Comparison of ENCODE assay signal across 20 cellular contexts in genomic region chr2:142672698-142673097, GRCh38.
DNase-seq lines count a peak whose midpoint lies in the region; ATAC-seq, FAIRE-seq and TF ChIP-seq lines count a peak whose summit lies in the region.
"Had no signal": no experiment of that assay in that cellular context is flagged by ENCODE, and none has a peak within 500 bp of the region (broad histone marks: within the 10 kb centered on the region; RNA-seq: fewer than 3 reads in every experiment).

No MANE protein-coding gene starts in this region.

- ATAC-seq in HepG2 (no peak), right lobe of liver (no peak), pancreas (no peak), aorta (ENCODE audit: low FRiP score) (no peak), HG03432 (IDR thresholded peaks at IDR 0.05; ENCODE audit: unreplicated experiment) (no peak)
- ATAC-seq: GM23338, HCT116 had no signal

- H2AK5ac ChIP-seq in mesendoderm (ENCODE audit: low read length): no peak overlapping the region

- H3K4ac ChIP-seq in mesendoderm (ENCODE audit: low read depth, low read length): no peak overlapping the region

- CTCF ChIA-PET in HepG2 (lab: Yijun Ruan, JAX; ENCODE audit: low intra/inter-chr PET ratio, low total read pairs): no interaction called here

- H3K9ac ChIP-seq in HepG2 (ENCODE audit: insufficient read depth, low read depth, low read length) (no peak overlapping the region), mesendoderm (ENCODE audit: low read length) (no peak overlapping the region)
- H3K9ac ChIP-seq: KMS-11 had no signal

- H3K18ac ChIP-seq in mesendoderm (ENCODE audit: low read length): no peak overlapping the region

- 11% methylated on average over 6 of the region's 6 CpGs for WGBS in HepG2 (ENCODE audit: low lambda C conversion rate)
- 74% methylated on average over 5 of the region's 6 CpGs for WGBS in right lobe of liver (ENCODE audit: insufficient coverage, low coverage, low lambda C conversion rate, missing lambda C conversion rate)
- 100% methylated on average over 1 of the region's 6 CpGs for WGBS in mesendoderm (ENCODE audit: extremely low coverage, insufficient coverage, low lambda C conversion rate)
- 68 to 78% methylated on average over 6 of the region's 6 CpGs for WGBS in pancreas, 2 donors
- WGBS in aorta, 2 donors: 76 to 77% methylated on average over 6 of the region's 6 CpGs

- no peak overlapping the region for H3K27ac ChIP-seq in HepG2 (ENCODE audit: extremely low read length, insufficient read depth, low read length)
- no peak overlapping the region for H3K27ac ChIP-seq in right lobe of liver
- H3K27ac ChIP-seq in mesendoderm (ENCODE audit: low read depth, low read length): no peak overlapping the region
- no peak overlapping the region for H3K27ac ChIP-seq in pancreas
- H3K27ac ChIP-seq in aorta (ENCODE audit: low read depth in 1 of 2, low read length in 2 of 2): no peak overlapping the region
- H3K27ac ChIP-seq: 22Rv1, HL-60, KMS-11 had no signal

- H3K27me3 ChIP-seq in HepG2 (ENCODE audit: control insufficient read depth in 1 of 2, insufficient read depth in 2 of 2, low read length in 2 of 2) (no peaks in the 10 kb centered on the region), right lobe of liver (no peaks in the 10 kb centered on the region), mesendoderm (ENCODE audit: insufficient read depth, low read length, poor library complexity) (no peaks in the 10 kb centered on the region), pancreas (no peaks in the 10 kb centered on the region), aorta (ENCODE audit: control insufficient read depth in 1 of 2, insufficient read depth in 2 of 2, low read length in 1 of 2) (no peaks in the 10 kb centered on the region)

- H2BK15ac ChIP-seq in mesendoderm (replicated peaks; ENCODE audit: low read depth): no peak overlapping the region

- FAIRE-seq in HepG2 (lab: Jason Lieb, UNC) (no peak), pancreas (lab: Jason Lieb, UNC) (no peak)
- FAIRE-seq: GM12892, GM18507 had no signal

- DNase-seq in HepG2 (ENCODE audit: low spot score) (no peak), right lobe of liver (no peak), OCI-M1 (lab: John Stamatoyannopoulos, UW) (peak; percentile 22), mesendoderm (peak; percentile 26), pancreas (no peak), aorta (no peak)
- DNase-seq: C1 segment of cervical spinal cord; CD4-positive, CD25-positive, alpha-beta regulatory T cell; CD8-positive, alpha-beta memory T cell; COR-L47; GDM1; H7 had no signal

- no peaks in the 10 kb centered on the region for H3K79me1 ChIP-seq in mesendoderm (ENCODE audit: low read length)

- H4K8ac ChIP-seq in mesendoderm (ENCODE audit: low read depth, low read length): no peak overlapping the region

- H2BK120ac ChIP-seq in mesendoderm (ENCODE audit: low read depth, low read length): no peak overlapping the region

- intact Hi-C loops in HepG2 (cut with micrococcal nuclease; ENCODE audit: unreplicated experiment): no loop called here
- intact Hi-C loops in right lobe of liver (cut with DNase I): no loop called here
- intact Hi-C loops in pancreas (cut with DNase I): no loop called here
- intact Hi-C loops in aorta (cut with DNase I): no loop called here

- no peaks in the 10 kb centered on the region for H3K4me1 ChIP-seq in HepG2 (ENCODE audit: insufficient read depth, low read length)
- H3K4me1 ChIP-seq in right lobe of liver: no peaks in the 10 kb centered on the region
- H3K4me1 ChIP-seq in mesendoderm (ENCODE audit: control insufficient read depth, low read depth, low read length): no peaks in the 10 kb centered on the region
- no peaks in the 10 kb centered on the region for H3K4me1 ChIP-seq in pancreas
- H3K4me1 ChIP-seq in aorta (ENCODE audit: control insufficient read depth in 1 of 2, insufficient read depth in 2 of 2, low read length in 2 of 2): no peaks in the 10 kb centered on the region

- POLR2A ChIA-PET in HepG2 (lab: Yijun Ruan, JAX): no interaction called here

- TF ChIP-seq EP300 in HepG2 (IDR thresholded peaks at IDR 0.05; ENCODE audit: low read depth in 2 of 2, low read length in 2 of 2) (no peak), HepG2 (CRISPR knock-in tag; IDR thresholded peaks at IDR 0.05; ENCODE audit: borderline replicate concordance) (no peak)

- H3K4me3 ChIP-seq in HepG2 (replicated peaks in 1 of 3; ENCODE audit: insufficient read depth in 1 of 3, low read depth in 2 of 3, low read length in 3 of 3) (no peak overlapping the region), right lobe of liver (no peak overlapping the region), mesendoderm (ENCODE audit: low read length) (no peak overlapping the region), pancreas (no peak overlapping the region), aorta (ENCODE audit: low read length in 2 of 2) (no peak overlapping the region)
- H3K4me3 ChIP-seq: GM23338 had no signal

- TF ChIP-seq RAD21 in HepG2 (CRISPR knock-in tag; IDR thresholded peaks at IDR 0.05): no peak

- no peak overlapping the region for H3K23ac ChIP-seq in mesendoderm (ENCODE audit: low read length)

- no TSS peak for BruUV-seq in HepG2 (replicated peaks; lab: Mats Ljungman, UMichigan)

- TF ChIP-seq POLR2A in HepG2 (IDR thresholded peaks at IDR 0.05; ENCODE audit: insufficient read depth in 1 of 2, low read depth in 2 of 2, low read length in 2 of 2) (no peak), right lobe of liver (IDR thresholded peaks at IDR 0.05) (no peak)

- no peak overlapping the region for H2BK5ac ChIP-seq in mesendoderm (ENCODE audit: low read length)

- no peak for TF ChIP-seq CTCF in HepG2 (CRISPR knock-in tag; IDR thresholded peaks at IDR 0.05)
- no peak for TF ChIP-seq CTCF in right lobe of liver (IDR thresholded peaks at IDR 0.05)
- no peak for TF ChIP-seq CTCF in pancreas (IDR thresholded peaks at IDR 0.05)

- H4K20me1 ChIP-seq in HepG2 (ENCODE audit: insufficient read depth, low read length): no peaks in the 10 kb centered on the region

- H3K4me2 ChIP-seq in HepG2 (ENCODE audit: low read depth, low read length): no peak overlapping the region
- no peak overlapping the region for H3K4me2 ChIP-seq in mesendoderm (ENCODE audit: low read length)
- H3K4me2 ChIP-seq: GM23338, KMS-11 had no signal

- H3K9me3 ChIP-seq in HepG2 (ENCODE audit: low read length) (no peaks in the 10 kb centered on the region), right lobe of liver (no peaks in the 10 kb centered on the region), pancreas (no peaks in the 10 kb centered on the region), aorta (ENCODE audit: control insufficient read depth, low read length) (no peaks in the 10 kb centered on the region)

- in situ Hi-C loops in HepG2 (cut with HindIII; ENCODE audit: extremely low pct_ligation_motif_present, low pct_unique_long_range_greater_than_20kb): no loop called here

- no peak overlapping the region for H4K5ac ChIP-seq in mesendoderm (ENCODE audit: low read length)

- H3K79me2 ChIP-seq in HepG2 (ENCODE audit: insufficient read depth, low read length): no peaks in the 10 kb centered on the region
- H3K79me2 ChIP-seq in mesendoderm (ENCODE audit: control insufficient read depth, insufficient read depth, low read length): no peaks in the 10 kb centered on the region

- H3K56ac ChIP-seq in mesendoderm (ENCODE audit: low read length): no peak overlapping the region

- no peaks in the 10 kb centered on the region for H3K36me3 ChIP-seq in HepG2 (replicated peaks in 1 of 2; ENCODE audit: control insufficient read depth in 1 of 2, insufficient read depth in 2 of 2, low read length in 2 of 2)
- H3K36me3 ChIP-seq in right lobe of liver: no peaks in the 10 kb centered on the region
- no peaks in the 10 kb centered on the region for H3K36me3 ChIP-seq in mesendoderm (ENCODE audit: control insufficient read depth, insufficient read depth, low read length)
- no peaks in the 10 kb centered on the region for H3K36me3 ChIP-seq in pancreas
- H3K36me3 ChIP-seq in aorta (ENCODE audit: control insufficient read depth in 1 of 2, insufficient read depth in 2 of 2, low read length in 1 of 2): no peaks in the 10 kb centered on the region

- H2AFZ ChIP-seq in HepG2 (ENCODE audit: low read length): no peak overlapping the region

TF ChIP-seq in HepG2, 621 proteins besides CTCF, POLR2A, EP300 and RAD21 (continues in another document):
- TF ChIP-seq TCF7 (IDR thresholded peaks at IDR 0.05; ENCODE audit: low read depth): no peak
- TF ChIP-seq U2AF2 (IDR thresholded peaks at IDR 0.05; ENCODE audit: low read depth, low read length): no peak
- no peak for TF ChIP-seq NFKB2 (CRISPR knock-in tag; IDR thresholded peaks at IDR 0.05; ENCODE audit: borderline replicate concordance)
- TF ChIP-seq CREB1 (IDR thresholded peaks at IDR 0.05): peak; percentile 75
- no peak for TF ChIP-seq CREB1 (CRISPR knock-in tag; IDR thresholded peaks at IDR 0.05)
- peak; percentile 70 to 83 for TF ChIP-seq MAFK (conservative IDR thresholded peaks at IDR 0.05 in 1 of 2, IDR thresholded peaks at IDR 0.05 in 1 of 2; ENCODE audit: low read length in 2 of 2)
- no peak for TF ChIP-seq RELA (CRISPR knock-in tag; IDR thresholded peaks at IDR 0.05)
- TF ChIP-seq ZBTB26 (CRISPR knock-in tag; IDR thresholded peaks at IDR 0.05; ENCODE audit: borderline replicate concordance): no peak
- no peak for TF ChIP-seq ZFP36L1 (CRISPR knock-in tag; IDR thresholded peaks at IDR 0.05)
- TF ChIP-seq GTF3A (CRISPR knock-in tag; conservative IDR thresholded peaks at IDR 0.05): no peak
- TF ChIP-seq HHEX (CRISPR knock-in tag; IDR thresholded peaks at IDR 0.05): no peak

Comparison
In these comparisons a context has a peak if more than half of its experiments do, and no peak if none do; other contexts are left out.
1. DNase-seq: peak in OCI-M1 (single experiment) and mesendoderm (single experiment); none in HepG2 (single experiment), right lobe of liver (0 of 3), pancreas (0 of 6) and aorta (0 of 2).